Comparison of ENCODE assay signal across 22 cellular contexts in the genomic region with DNA sequence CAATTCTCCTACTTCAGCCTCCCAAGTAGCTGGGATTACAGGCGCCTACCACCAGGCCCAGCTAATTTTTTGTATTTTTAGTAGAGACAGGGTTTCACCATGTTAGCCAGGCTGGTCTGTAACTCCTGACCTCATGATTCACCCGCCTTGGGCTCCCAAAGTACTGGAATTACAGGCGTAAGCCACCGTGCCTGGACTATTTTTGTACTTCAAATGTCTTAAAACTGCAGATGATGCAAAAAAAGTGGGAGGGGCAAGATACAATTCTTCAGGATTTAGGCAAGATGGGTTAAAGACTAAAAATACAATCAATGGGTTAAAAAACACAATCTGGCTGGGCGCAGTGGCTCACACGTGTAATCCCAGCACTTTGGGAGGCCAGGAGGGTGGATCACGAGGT. TPM values are rescaled to one million over a fixed set of nuclear protein-coding genes. Genes with fewer than 3 reads are reported as not detected.
DNase-seq lines count a peak whose midpoint lies in the region; ATAC-seq, FAIRE-seq and TF ChIP-seq lines count a peak whose summit lies in the region.
"Had no signal": no experiment of that assay in that cellular context is flagged by ENCODE, and none has a peak within 500 bp of the region (broad histone marks: within the 10 kb centered on the region; RNA-seq: fewer than 3 reads in every experiment).

No MANE protein-coding gene starts in this region.

- peaks cover 5% of the 10 kb centered on the region for H3K36me3 Mint-ChIP-seq in CD4-positive, alpha-beta T cell (ENCODE audit: low read depth)

- peaks cover 33% of the 10 kb centered on the region for H3K4me1 Mint-ChIP-seq in CD4-positive, alpha-beta T cell (ENCODE audit: low read depth)

- ATAC-seq in CD4-positive, alpha-beta T cell (ENCODE audit: poor library complexity): no peak
- ATAC-seq in foreskin keratinocyte: no peak
- ATAC-seq: HCT116, Panc1, Right ventricle myocardium inferior had no signal

- no peak overlapping the region for H3K27ac Mint-ChIP-seq in CD4-positive, alpha-beta T cell

- no peak overlapping the region for H3K27ac ChIP-seq in CD4-positive, alpha-beta T cell (ENCODE audit: low read depth, low read length)
- H3K27ac ChIP-seq in esophagus muscularis mucosa (replicated peaks in 1 of 4): no peak overlapping the region
- H3K27ac ChIP-seq in foreskin keratinocyte: no peak overlapping the region

- POLR2A ChIA-PET in CD4-positive, alpha-beta T cell (lab: Charles Lee): interaction anchor here (0.9 kb wide), 1 partner anchor 18 kb away, joined by 3 read pairs; no protein-coding TSS in a partner anchor

- intact Hi-C loops in CD4-positive, alpha-beta T cell (cut with DNase I, micrococcal nuclease): loop anchor here in 1 of 2 experiments (5.0 kb wide), 1 partner anchor 540 kb away; no protein-coding TSS in a partner anchor
- intact Hi-C loops in esophagus muscularis mucosa (cut with DNase I): no loop called here

- CTCF ChIA-PET in CD4-positive, alpha-beta T cell (lab: Charles Lee): no interaction called here

- no peak for TF ChIP-seq EP300 in esophagus muscularis mucosa (IDR thresholded peaks at IDR 0.05)

- H3K9me3 Mint-ChIP-seq in CD4-positive, alpha-beta T cell: no peaks in the 10 kb centered on the region

- TF ChIP-seq CTCF in CD4-positive, alpha-beta T cell (IDR thresholded peaks at IDR 0.05): no peak
- TF ChIP-seq CTCF in fibroblast of villous mesenchyme (IDR thresholded peaks at IDR 0.05; ENCODE audit: insufficient read depth, low read depth, low read length) (no peak), esophagus muscularis mucosa (IDR thresholded peaks at IDR 0.05) (no peak), foreskin keratinocyte (conservative IDR thresholded peaks at IDR 0.05) (no peak)

- H3K27me3 Mint-ChIP-seq in CD4-positive, alpha-beta T cell: no peaks in the 10 kb centered on the region

- peak overlapping the region; percentile 16 for H3K4me3 Mint-ChIP-seq in CD4-positive, alpha-beta T cell

- DNase-seq in CD4-positive, alpha-beta T cell: no peak
- no peak for DNase-seq in GM12891 (ENCODE audit: insufficient read length, low spot score)
- peak; percentile 50 for DNase-seq in amniotic epithelial cell (ENCODE audit: low read depth)
- DNase-seq in fibroblast of villous mesenchyme (ENCODE audit: low read depth): peak; percentile 23
- DNase-seq in mucosa of gallbladder (ENCODE audit: low spot score): no peak
- DNase-seq in esophagus muscularis mucosa (ENCODE audit: extremely low spot score): no peak
- no peak for DNase-seq in foreskin keratinocyte
- DNase-seq: ACHN, C1 segment of cervical spinal cord, DMS79 treated with DMSO at 0.1 percent for 48 hours, GF-D8, GOT3, KG1, NCI-H1092, NCI-H1436 treated with DMSO at 0.1 percent for 48 hours, NCI-H2029, NCI-H2171 treated with DMSO at 0.1 percent for 48 hours, NCI-H446 treated with DMSO at 0.1 percent for 48 hours, NCI-H69 had no signal

- no peaks in the 10 kb centered on the region for H3K9me3 ChIP-seq in CD4-positive, alpha-beta T cell (ENCODE audit: control insufficient read depth, low read length)
- H3K9me3 ChIP-seq in esophagus muscularis mucosa: no peaks in the 10 kb centered on the region

- H3K36me3 ChIP-seq in esophagus muscularis mucosa: no peaks in the 10 kb centered on the region

- TF ChIP-seq POLR2A in GM12891 (IDR thresholded peaks at IDR 0.05; ENCODE audit: low read depth, low read length) (no peak), esophagus muscularis mucosa (IDR thresholded peaks at IDR 0.05; ENCODE audit: low read depth) (no peak)

- H3K4me3 ChIP-seq in fibroblast of villous mesenchyme (ENCODE audit: low read depth, low read length): no peak overlapping the region
- H3K4me3 ChIP-seq in esophagus muscularis mucosa: no peak overlapping the region

- FAIRE-seq in GM12891 (lab: Jason Lieb, UNC): peak; percentile 43

- WGBS in esophagus muscularis mucosa: 81% methylated on average over 7 of the region's 7 CpGs

- no peaks in the 10 kb centered on the region for H3K27me3 ChIP-seq in CD4-positive, alpha-beta T cell (ENCODE audit: control insufficient read depth, insufficient read depth, low read length)
- H3K27me3 ChIP-seq in esophagus muscularis mucosa (no peaks in the 10 kb centered on the region), foreskin keratinocyte (no peaks in the 10 kb centered on the region)

- H3K4me1 ChIP-seq in esophagus muscularis mucosa (peaks cover 23 to 72% (median 61%) of the 10 kb centered on the region in 4 donors), foreskin keratinocyte (peaks cover 9% of the 10 kb centered on the region)

TF ChIP-seq in GM12891, 5 proteins besides CTCF, POLR2A, EP300 and RAD21:
- TF ChIP-seq SPI1 (IDR thresholded peaks at IDR 0.05; ENCODE audit: low read depth, low read length) (no peak), TAF1 (IDR thresholded peaks at IDR 0.05; ENCODE audit: low read depth, low read length) (no peak), PAX5 (IDR thresholded peaks at IDR 0.05; ENCODE audit: insufficient read depth, low read length, severe bottlenecking) (no peak), POU2F2 (IDR thresholded peaks at IDR 0.05; ENCODE audit: low read depth, low read length) (no peak)

RNA-seq across cellular contexts. Expression of a gene that starts 4.7 kb away (rescaled TPM):
- total RNA-seq in CD4-positive, alpha-beta T cell: 10 to 100 TPM; 56.1 to 57.8 TPM
- polyA plus RNA-seq in GM12891 (2012; ENCODE audit: low read depth, missing spikeins): 15.6 TPM
- 9.0 and 9.1 TPM in 2 replicates for total RNA-seq in fibroblast of villous mesenchyme
- 28.8 TPM for total RNA-seq in mucosa of gallbladder
- 10 to 100 TPM; 12.1 to 18.8 (median 15.2) TPM for total RNA-seq in esophagus muscularis mucosa
- total RNA-seq in foreskin keratinocyte: 17.1 and 18.7 TPM in 2 replicates
- 8.9 and 11.4 TPM in 2 replicates for polyA plus RNA-seq in foreskin keratinocyte

Comparison
In these comparisons a context has a peak if more than half of its experiments do, and no peak if none do; other contexts are left out.
1. DNase-seq: peak in amniotic epithelial cell (single experiment) and fibroblast of villous mesenchyme (single experiment); none in CD4-positive, alpha-beta T cell (0 of 10), GM12891 (single experiment), mucosa of gallbladder (single experiment), esophagus muscularis mucosa (single experiment) and foreskin keratinocyte (0 of 2).